7 cellular contexts compared by ENCODE assay signal in genomic region chr15:67436351-67437250, GRCh38.
A peak's percentile ranks its signal among the peaks of the same experiment; 100 is the strongest.
DNase-seq lines count a peak whose midpoint lies in the region; ATAC-seq, FAIRE-seq and TF ChIP-seq lines count a peak whose summit lies in the region.
"Not testable (repeated sequence)": the region's sequence is repeated elsewhere in the genome, so short reads cannot be mapped to it uniquely, and the experiment has no call there.

No MANE protein-coding gene starts in this region.

- TF ChIP-seq CTCF in A549 (IDR thresholded peaks at IDR 0.05); H9 (conservative IDR thresholded peaks at IDR 0.05); K562 (IDR thresholded peaks at IDR 0.05 in 2 of 3, conservative IDR thresholded peaks at IDR 0.05 in 1 of 3; ENCODE audit: insufficient read depth in 2 of 3, low read depth in 1 of 3, low read length in 3 of 3); left ventricle myocardium inferior (IDR thresholded peaks at IDR 0.05; ENCODE audit: borderline replicate concordance); nephron progenitor cell (IDR thresholded peaks at IDR 0.05): not testable (repeated sequence)

- H3K36me3 Mint-ChIP-seq in H9 (ENCODE audit: insufficient read depth in 1 of 3, low read depth in 3 of 3): peaks cover 1 to 16% (median 3%) of the 10 kb centered on the region in 3 experiments; a peak in 4 of 7 replicates
- H3K36me3 Mint-ChIP-seq in nephron progenitor cell (ENCODE audit: low read depth): peaks cover 37% of the 10 kb centered on the region

- not testable (repeated sequence) for TF ChIP-seq POLR2A in A549 (IDR thresholded peaks at IDR 0.05; ENCODE audit: low read length); K562 (conservative IDR thresholded peaks at IDR 0.05)

- 0 out of 3 replicates have a peak overlapping the region, but pooled peaks have one; percentile 11 for H3K4me2 ChIP-seq in A549
- H3K4me2 ChIP-seq in H9 (ENCODE audit: insufficient read depth, insufficient read length, low read length); K562 (ENCODE audit: insufficient read depth, low read length): not testable (repeated sequence)

- H2BK15ac ChIP-seq in H9 (ENCODE audit: low read depth, low read length): not testable (repeated sequence)

- not testable (repeated sequence) for TF ChIP-seq RAD21 in A549 (conservative IDR thresholded peaks at IDR 0.05 in 1 of 2, IDR thresholded peaks at IDR 0.05 in 1 of 2); K562 (CRISPR knock-in tag; conservative IDR thresholded peaks at IDR 0.05 in 1 of 2, IDR thresholded peaks at IDR 0.05 in 1 of 2)

- H3K18ac ChIP-seq in H9 (ENCODE audit: insufficient read length, low read depth, low read length): not testable (repeated sequence)

- not testable (repeated sequence) for ATAC-seq in A549
- ATAC-seq in K562: 0 out of 3 replicates have a peak, but pooled peaks have one; percentile 29

- not testable (repeated sequence) for DNase-seq in A549 (ENCODE audit: low read depth in 1 of 2, low spot score in 1 of 2); H9; nephron progenitor cell
- DNase-seq in NCI-H187 (lab: John Stamatoyannopoulos, UW) (peak; percentile 2 to 20), NCI-H69 (lab: John Stamatoyannopoulos, UW) (peak; percentile 55), K562 (ENCODE audit: extremely low read depth in 1 of 4, low spot score in 3 of 4) (peak in 1 of 4 experiments; percentile 45), left ventricle myocardium inferior (peak; percentile 32)

- not testable (repeated sequence) for H3K23me2 ChIP-seq in H9 (ENCODE audit: insufficient read length, low read depth, low read length, poor library complexity, severe bottlenecking)

- not testable (repeated sequence) for H3T11ph ChIP-seq in H9 (ENCODE audit: low read length)

- H3K23ac ChIP-seq in H9 (ENCODE audit: insufficient read length, low read depth, low read length): not testable (repeated sequence)

- in situ Hi-C loops in K562 (cut with MboI): not testable (repeated sequence)

- not testable (repeated sequence) for H3K36me3 ChIP-seq in K562 (ENCODE audit: control insufficient read depth, insufficient read depth, low read length); left ventricle myocardium inferior

- CTCF ChIA-PET in A549 (lab: Yijun Ruan, JAX): interaction anchor here (0.7 to 2.3 kb wide), 7 partner anchors 10 to 1966 kb away, joined by 3 to 11 read pairs (median 5); no protein-coding TSS in a partner anchor
- CTCF ChIA-PET in K562 (lab: Yijun Ruan, JAX; ENCODE audit: low intra/inter-chr PET ratio): not testable (repeated sequence)

- H3K9me3 Mint-ChIP-seq in H9: peaks cover 6 to 16% of the 10 kb centered on the region in 2 experiments; a peak in 3 of 5 replicates
- H3K9me3 Mint-ChIP-seq in nephron progenitor cell: peaks cover 42% of the 10 kb centered on the region

- H3K27me3 ChIP-seq in H9 (ENCODE audit: insufficient read depth, low read length); K562 (ENCODE audit: control insufficient read depth in 2 of 2, insufficient read depth in 2 of 2, low read length in 2 of 2); left ventricle myocardium inferior (ENCODE audit: low read depth): not testable (repeated sequence)

- not testable (repeated sequence) for H2BK12ac ChIP-seq in H9 (ENCODE audit: insufficient read length, low read depth, low read length)

- H3K27ac ChIP-seq in A549 (peak overlapping the region in 1 of 2 experiments; percentile 19; a peak in 3 of 6 replicates), K562 (ENCODE audit: extremely low read depth, low read depth, low read length) (peak overlapping the region; percentile 16; the same call in 1 of the 3 replicates)
- not testable (repeated sequence) for H3K27ac ChIP-seq in H9 (ENCODE audit: insufficient read length, low read depth, low read length); left ventricle myocardium inferior (replicated peaks)

- not testable (repeated sequence) for TF ChIP-seq EP300 in A549 (IDR thresholded peaks at IDR 0.05); K562 (IDR thresholded peaks at IDR 0.05; ENCODE audit: low read length)

- not testable (repeated sequence) for H3K4me3 ChIP-seq in A549, K562, left ventricle myocardium inferior

- H3K9me3 ChIP-seq in A549; H9 (ENCODE audit: control insufficient read depth, low read depth, low read length); K562 (replicated peaks; ENCODE audit: control insufficient read depth, insufficient read depth, low read depth, low read length); left ventricle myocardium inferior (replicated peaks): not testable (repeated sequence)

- not testable (repeated sequence) for H2BK5ac ChIP-seq in H9 (ENCODE audit: insufficient read length, low read length)

- intact Hi-C loops in K562 (cut with micrococcal nuclease): not testable (repeated sequence)
- intact Hi-C loops in left ventricle myocardium inferior (cut with micrococcal nuclease): loop anchor here (10.0 kb wide), 1 partner anchor 482 kb away; no protein-coding TSS in a partner anchor

- not testable (repeated sequence) for H3K9ac ChIP-seq in H9 (ENCODE audit: extremely low read depth, insufficient read length, low read length); K562 (ENCODE audit: insufficient read depth in 1 of 2, low read depth in 2 of 2, low read length in 2 of 2)

- not testable (repeated sequence) for H4K8ac ChIP-seq in H9 (replicated peaks; ENCODE audit: insufficient read length, low read depth, low read length)

- H3K9me1 ChIP-seq in K562 (ENCODE audit: control insufficient read depth, insufficient read depth, low read length): not testable (repeated sequence)

- FAIRE-seq in A549 (lab: Jason Lieb, UNC): not testable (repeated sequence)
- FAIRE-seq in K562 (lab: Jason Lieb, UNC): peak; percentile 35

- H3K27ac Mint-ChIP-seq in H9 (peak overlapping the region in 2 of 3 experiments; percentile 17 to 76; a peak in 3 of 7 replicates), nephron progenitor cell (peak overlapping the region; percentile 11)

- not testable (repeated sequence) for H2AK5ac ChIP-seq in H9 (ENCODE audit: insufficient read length, low read length)

- not testable (repeated sequence) for H4K20me1 ChIP-seq in H9 (ENCODE audit: control insufficient read depth, insufficient read depth, insufficient read length); K562 (replicated peaks; ENCODE audit: control insufficient read depth, insufficient read depth, low read length)

- H3K27me3 Mint-ChIP-seq in H9 (ENCODE audit: low read depth); nephron progenitor cell (ENCODE audit: low read depth, poor library complexity): not testable (repeated sequence)

- POLR2A ChIA-PET in A549 (lab: Yijun Ruan, JAX): not testable (repeated sequence)
- POLR2A ChIA-PET in K562 (lab: Yijun Ruan, JAX): interaction anchor here (1.0 kb wide), 1 partner anchor 10 kb away, joined by 3 read pairs; no protein-coding TSS in a partner anchor

- H3K79me2 ChIP-seq in H9 (ENCODE audit: insufficient read depth, low read length); K562 (ENCODE audit: control insufficient read depth, insufficient read depth, low read length): not testable (repeated sequence)

- H3K4me1 Mint-ChIP-seq in H9: peaks cover 18 to 23% of the 10 kb centered on the region in 2 experiments
- H3K4me1 Mint-ChIP-seq in nephron progenitor cell: peaks cover 12% of the 10 kb centered on the region

- H3K56ac ChIP-seq in H9 (ENCODE audit: insufficient read length, low read depth, low read length): not testable (repeated sequence)

- not testable (repeated sequence) for H3K4me3 Mint-ChIP-seq in H9, nephron progenitor cell

- H3K4ac ChIP-seq in H9 (ENCODE audit: low read depth, low read length): not testable (repeated sequence)

- H2BK120ac ChIP-seq in H9 (ENCODE audit: low read depth, low read length, poor library complexity, severe bottlenecking): not testable (repeated sequence)

- not testable (repeated sequence) for H2BK20ac ChIP-seq in H9 (ENCODE audit: low read depth, low read length, poor library complexity, severe bottlenecking)

- H2AFZ ChIP-seq in H9 (ENCODE audit: low read length): not testable (repeated sequence)
- peak overlapping the region; percentile 91 for H2AFZ ChIP-seq in K562 (ENCODE audit: low read depth, low read length)

- 93% methylated on average over 13 of the region's 13 CpGs for WGBS in A549 (ENCODE audit: missing lambda C conversion rate)
- no CpG with 5 or more reads among the region's 13 CpGs for WGBS in H9 (ENCODE audit: extremely low coverage, insufficient read length, low lambda C conversion rate)
- 66% methylated on average over 13 of the region's 13 CpGs for WGBS in K562 (ENCODE audit: insufficient coverage, low coverage, missing lambda C conversion rate)

- H4K5ac ChIP-seq in H9 (ENCODE audit: insufficient read length, low read depth, low read length): not testable (repeated sequence)

- H3K14ac ChIP-seq in H9 (ENCODE audit: insufficient read depth, low read length): not testable (repeated sequence)

- H3K79me1 ChIP-seq in H9 (ENCODE audit: insufficient read depth, low read depth, low read length, poor library complexity, severe bottlenecking): not testable (repeated sequence)

- not testable (repeated sequence) for H4K91ac ChIP-seq in H9 (ENCODE audit: insufficient read length, low read depth, low read length)

- H3K4me1 ChIP-seq in A549; H9 (ENCODE audit: insufficient read depth, low read length); K562 (replicated peaks in 1 of 2; ENCODE audit: control insufficient read depth in 2 of 2, insufficient read depth in 2 of 2, low read length in 2 of 2); left ventricle myocardium inferior: not testable (repeated sequence)

- not testable (repeated sequence) for BruUV-seq in K562 (replicated peaks; lab: Mats Ljungman, UMichigan)

TF ChIP-seq in K562, 482 proteins besides CTCF, POLR2A, EP300 and RAD21 (continues in another document):
- TF ChIP-seq C11orf30 (IDR thresholded peaks at IDR 0.05; ENCODE audit: low read depth) (peak; percentile 76), ZFX (CRISPR knock-in tag; IDR thresholded peaks at IDR 0.05) (peak; percentile 37; the same call in 1 of the 2 replicates), ARID1B (IDR thresholded peaks at IDR 0.05) (0 out of 2 replicates have a peak, but pooled peaks have one; percentile 24), ZNF316 (IDR thresholded peaks at IDR 0.05) (peak; percentile 72), YY1 (IDR thresholded peaks at IDR 0.05; ENCODE audit: borderline replicate concordance in 1 of 3, control insufficient read depth in 1 of 3, extremely low read depth in 1 of 3, insufficient read depth in 3 of 3, insufficient read length in 1 of 3, insufficient replicate concordance in 2 of 3, low read depth in 1 of 3, low read length in 2 of 3) (peak in 1 of 3 experiments; percentile 27), NFIC (IDR thresholded peaks at IDR 0.05) (peak; percentile 81)
